ENCODE assay signal across 15 cellular contexts in genomic region chr18:12085786-12086185, GRCh38. TPM values are rescaled to one million over a fixed set of nuclear protein-coding genes. Genes with fewer than 3 reads are reported as not detected.
DNase-seq lines count a peak whose midpoint lies in the region; ATAC-seq and TF ChIP-seq lines count a peak whose summit lies in the region.
"Had no signal": no experiment of that assay in that cellular context is flagged by ENCODE, and none has a peak within 500 bp of the region (broad histone marks: within the 10 kb centered on the region; RNA-seq: fewer than 3 reads in every experiment).

No MANE protein-coding gene starts in this region.

- no peak overlapping the region for H2AFZ ChIP-seq in neuronal stem cell (ENCODE audit: low read length)

- H3K27ac ChIP-seq in colonic mucosa (peak overlapping the region; percentile 20), neuronal stem cell (replicated peaks; ENCODE audit: low read length) (no peak overlapping the region), WERI-Rb-1 (no peak overlapping the region)
- H3K27ac ChIP-seq: BLaER1 treated with 17β-estradiol and CSF1 and Interleukin-3, amounts not matched to agents 10 nM and 100 nM had no signal

- no peak overlapping the region for H3K4ac ChIP-seq in neuronal stem cell (ENCODE audit: low read length)

- no peak overlapping the region for H3K18ac ChIP-seq in neuronal stem cell (ENCODE audit: low read length)

- H3K36me3 ChIP-seq in colonic mucosa, result no peaks in the 10 kb centered on the region
- no peaks in the 10 kb centered on the region for H3K36me3 ChIP-seq in neuronal stem cell (replicated peaks in 1 of 2; ENCODE audit: control insufficient read depth in 2 of 2, insufficient read depth in 2 of 2, low read length in 2 of 2)
- no peaks in the 10 kb centered on the region for H3K36me3 ChIP-seq in WERI-Rb-1
- H3K36me3 ChIP-seq: BLaER1 treated with 17β-estradiol and CSF1 and Interleukin-3, amounts not matched to agents 10 nM and 100 nM had no signal

- DNase-seq in NCI-H2029 (lab: John Stamatoyannopoulos, UW) (peak; percentile 18), NCI-H2029 treated with DMSO at 0.1 percent for 48 hours (lab: John Stamatoyannopoulos, UW) (no peak), colonic mucosa (no peak), neuronal stem cell (ENCODE audit: low spot score) (no peak), WERI-Rb-1 (no peak), Right ventricle myocardium inferior (ENCODE audit: missing footprints) (no peak)
- DNase-seq in stimulated activated CD8-positive, alpha-beta memory T cell treated with anti-CD3 and anti-CD28 coated beads, Interleukin-4, amount 100 ng/mL, for 48 hours, result no peak
- DNase-seq: 8988T; CD4-positive, CD25-positive, alpha-beta regulatory T cell; HCEC 1CT; HFFc6 had no signal

- H3K27me3 ChIP-seq in colonic mucosa (no peaks in the 10 kb centered on the region), neuronal stem cell (ENCODE audit: control insufficient read depth in 3 of 3, insufficient read depth in 3 of 3, low read depth in 1 of 3, low read length in 3 of 3) (peaks cover 0 to 9% (median 0%) of the 10 kb centered on the region in 3 experiments), WERI-Rb-1 (ENCODE audit: insufficient read depth, low read depth, severe bottlenecking) (no peaks in the 10 kb centered on the region)
- H3K27me3 ChIP-seq: BLaER1 treated with 17β-estradiol and CSF1 and Interleukin-3, amounts not matched to agents 10 nM and 100 nM had no signal

- no peak overlapping the region for H3K23ac ChIP-seq in neuronal stem cell (ENCODE audit: low read depth, low read length, poor library complexity)

- intact Hi-C loops in colonic mucosa (cut with DNase I), result no loop called here
- intact Hi-C loops in Right ventricle myocardium inferior (cut with DNase I), result no loop called here

- H2BK5ac ChIP-seq in neuronal stem cell (ENCODE audit: low read length), result no peak overlapping the region

- peak overlapping the region; percentile 53 for H4K91ac ChIP-seq in neuronal stem cell (ENCODE audit: low read depth, low read length, poor library complexity)

- H3K9me3 ChIP-seq in colonic mucosa (no peaks in the 10 kb centered on the region), neuronal stem cell (replicated peaks in 1 of 2; ENCODE audit: control insufficient read depth in 2 of 2, insufficient read depth in 1 of 2, low read depth in 1 of 2, low read length in 2 of 2) (peaks cover 0 to 2% of the 10 kb centered on the region in 2 donors), WERI-Rb-1 (ENCODE audit: severe bottlenecking) (no peaks in the 10 kb centered on the region)
- H3K9me3 ChIP-seq: BLaER1 treated with 17β-estradiol and CSF1 and Interleukin-3, amounts not matched to agents 10 nM and 100 nM had no signal

- WGBS in neuronal stem cell (ENCODE audit: extremely low coverage in 2 of 2, insufficient read length in 2 of 2, insufficient replicate concordance in 1 of 2), 2 donors, result no CpG with 5 or more reads among the region's 4 CpGs

- TF ChIP-seq CTCF in colonic mucosa (IDR thresholded peaks at IDR 0.05) (no peak), WERI-Rb-1 (IDR thresholded peaks at IDR 0.05; ENCODE audit: low read depth, low read length) (no peak)

- no peak overlapping the region for H3K4me2 ChIP-seq in neuronal stem cell (ENCODE audit: insufficient read depth, low read length, poor library complexity, severe bottlenecking)
- H3K4me2 ChIP-seq: BLaER1 treated with 17β-estradiol and CSF1 and Interleukin-3, amounts not matched to agents 10 nM and 100 nM had no signal

- peak overlapping the region; percentile 14 for H2AK5ac ChIP-seq in neuronal stem cell (ENCODE audit: low read depth, low read length)

- no peak overlapping the region for H2BK12ac ChIP-seq in neuronal stem cell (ENCODE audit: low read length)

- no peak for ATAC-seq in Right ventricle myocardium inferior
- ATAC-seq: GM12878 had no signal

- H3K9ac ChIP-seq in colonic mucosa (ENCODE audit: low read depth in 2 of 2, low read length in 2 of 2) (no peak overlapping the region), neuronal stem cell (ENCODE audit: low read depth, low read length, poor library complexity) (no peak overlapping the region)
- H3K9ac ChIP-seq: BLaER1 treated with 17β-estradiol and CSF1 and Interleukin-3, amounts not matched to agents 10 nM and 100 nM had no signal

- H4K8ac ChIP-seq in neuronal stem cell (ENCODE audit: low read depth, low read length), result no peak overlapping the region

- no peaks in the 10 kb centered on the region for H3K4me1 ChIP-seq in colonic mucosa
- no peaks in the 10 kb centered on the region for H3K4me1 ChIP-seq in neuronal stem cell (ENCODE audit: control insufficient read depth in 2 of 2, insufficient read depth in 1 of 2, low read depth in 1 of 2, low read length in 2 of 2)
- H3K4me1 ChIP-seq: BLaER1 treated with 17β-estradiol and CSF1 and Interleukin-3, amounts not matched to agents 10 nM and 100 nM had no signal

- no peaks in the 10 kb centered on the region for H3K79me1 ChIP-seq in neuronal stem cell (ENCODE audit: low read depth, low read length)

- no peak overlapping the region for H2BK15ac ChIP-seq in neuronal stem cell (ENCODE audit: low read length)

- H3K14ac ChIP-seq in neuronal stem cell (ENCODE audit: low read length), result peak overlapping the region; percentile 71

- no peak overlapping the region for H2BK120ac ChIP-seq in neuronal stem cell (ENCODE audit: low read depth, low read length)

- no peak overlapping the region for H3K4me3 ChIP-seq in colonic mucosa
- no peak overlapping the region for H3K4me3 ChIP-seq in neuronal stem cell (ENCODE audit: low read length in 2 of 2)
- H3K4me3 ChIP-seq in WERI-Rb-1 (ENCODE audit: low read depth, low read length), result no peak overlapping the region
- H3K4me3 ChIP-seq: BLaER1 treated with 17β-estradiol and CSF1 and Interleukin-3, amounts not matched to agents 10 nM and 100 nM; GM12878 had no signal

RNA-seq across cellular contexts. Expression of gene ANKRD62, which starts 7.9 kb away (rescaled TPM):
- under 1 TPM; 0.19 to 0.40 TPM for total RNA-seq in colonic mucosa
- not detected for polyA plus RNA-seq in neuronal stem cell (2013, experiment 1 of 2)
- polyA plus RNA-seq in neuronal stem cell (2013, experiment 2 of 2), result not detected
- total RNA-seq in Right ventricle myocardium inferior, result not detected
- total RNA-seq: CD4-positive, CD25-positive, alpha-beta regulatory T cell; G401; GM12878; H4; HFFc6 had no signal
- polyA plus RNA-seq: CD4-positive, CD25-positive, alpha-beta regulatory T cell; GM12878 had no signal
